33 cellular contexts compared by ENCODE assay signal in the genomic region with DNA sequence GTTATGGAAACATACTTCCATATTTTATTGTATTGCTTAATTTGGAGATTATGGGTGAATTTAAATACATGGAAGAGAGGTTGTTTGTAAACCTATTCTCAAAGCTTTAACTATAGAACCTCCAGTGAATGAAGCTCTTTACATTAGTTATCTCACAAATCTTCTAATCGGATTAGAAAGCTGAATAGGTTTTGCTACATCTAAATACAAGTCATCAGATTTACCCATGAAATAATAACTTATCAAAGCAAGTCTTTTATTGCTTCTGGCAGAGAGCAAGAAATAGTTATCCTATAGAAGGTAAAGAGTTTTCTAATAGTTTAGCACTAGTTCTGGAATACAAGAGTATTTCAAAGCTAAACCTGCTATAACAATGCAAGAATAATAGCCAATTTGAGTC.
"Had no signal": no experiment of that assay in that cellular context is flagged by ENCODE, and none has a peak within 500 bp of the region (broad histone marks: within the 10 kb centered on the region; RNA-seq: fewer than 3 reads in every experiment).

No MANE protein-coding gene starts in this region.

- H3K4me3 ChIP-seq: ascending aorta, cardiac muscle cell had no signal

- H3K9me3 ChIP-seq: ascending aorta had no signal

- H3K27me3 ChIP-seq: ascending aorta, cardiac muscle cell had no signal

- DNase-seq: activated CD4-positive, alpha-beta memory T cell treated with anti-CD3 and anti-CD28 coated beads, Interleukin-2, amount 10 ng/mL, durations not matched to agents 7 days and 5 days; activated CD4-positive, alpha-beta T cell treated with anti-CD3 and anti-CD28 coated beads for 1 hour; activated CD4-positive, alpha-beta T cell treated with anti-CD3 and anti-CD28 coated beads for 36 hours; activated CD4-positive, alpha-beta T cell treated with anti-CD3 and anti-CD28 coated beads for 48 hours; activated CD4-positive, alpha-beta T cell treated with anti-CD3 and anti-CD28 coated beads, Interleukin-2, amount 10 ng/mL, durations not matched to agents 7 days and 5 days; activated CD4-positive, alpha-beta T cell treated with anti-CD3 and anti-CD28 coated beads, Interleukin-2, amount 50 U/mL, for 48 hours; activated CD4-positive, CD25-positive, alpha-beta regulatory T cell; activated CD8-positive, alpha-beta memory T cell treated with anti-CD3 and anti-CD28 coated beads, Interleukin-2, amount 50 U/mL, for 4 hours; activated effector memory CD4-positive, alpha-beta T cell treated with Interleukin-2 at 50 U/mL for 16 hours; activated gamma-delta T cell; activated naive CD4-positive, alpha-beta T cell treated with anti-CD3 and anti-CD28 coated beads, Interleukin-2, amount 10 ng/mL, durations not matched to agents 7 days and 5 days; activated naive CD4-positive, alpha-beta T cell treated with Interleukin-2 at 50 U/mL for 16 hours; activated naive CD8-positive, alpha-beta T cell treated with anti-CD3 and anti-CD28 coated beads, Interleukin-2, amount 10 ng/mL, durations not matched to agents 7 days and 5 days; activated naive CD8-positive, alpha-beta T cell treated with anti-CD3 and anti-CD28 coated beads, Interleukin-2, amount 50 U/mL, for 24 hours; activated T-cell treated with anti-CD3 and anti-CD28 coated beads for 4 hours; activated T-cell treated with anti-CD3 and anti-CD28 coated beads, Interleukin-2, amount 50 U/mL, for 1 hour; activated T-cell treated with anti-CD3 and anti-CD28 coated beads, Interleukin-2, amount 50 U/mL, for 4 hours; amygdala; anterior cingulate cortex; central memory CD4-positive, alpha-beta T cell; T-cell; T-helper 2 cell; T-helper 9 cell; WERI-Rb-1 had no signal

- H3K4me3 Mint-ChIP-seq: activated CD4-positive, alpha-beta memory T cell treated with anti-CD3 and anti-CD28 coated beads, Interleukin-2, amount 10 ng/mL, durations not matched to agents 7 days and 5 days; activated CD4-positive, alpha-beta T cell treated with anti-CD3 and anti-CD28 coated beads for 36 hours; activated CD4-positive, alpha-beta T cell treated with anti-CD3 and anti-CD28 coated beads, Interleukin-2, amount 10 ng/mL, durations not matched to agents 7 days and 5 days; activated naive CD4-positive, alpha-beta T cell treated with anti-CD3 and anti-CD28 coated beads, Interleukin-2, amount 10 ng/mL, durations not matched to agents 7 days and 5 days; activated naive CD4-positive, alpha-beta T cell treated with anti-CD3 and anti-CD28 coated beads, Interleukin-2, amount 50 U/mL, for 24 hours; activated naive CD8-positive, alpha-beta T cell; activated naive CD8-positive, alpha-beta T cell treated with anti-CD3 and anti-CD28 coated beads, Interleukin-2, amount 10 ng/mL, durations not matched to agents 7 days and 5 days; activated naive CD8-positive, alpha-beta T cell treated with anti-CD3 and anti-CD28 coated beads, Interleukin-2, amount 50 U/mL, for 24 hours; activated T-cell treated with anti-CD3 and anti-CD28 coated beads, Interleukin-2, amount 50 U/mL, for 4 hours; brain; T-cell; T-helper 2 cell treated with Interferon-gamma antibody and Interleukin-4, amounts not matched to agents 5 μg/mL and 100 μg/mL, for 36 hours; WTC11 had no signal

- ATAC-seq: activated CD4-positive, alpha-beta T cell treated with anti-CD3 and anti-CD28 coated beads for 36 hours; activated CD4-positive, CD25-positive, alpha-beta regulatory T cell treated with anti-CD3 and anti-CD28 coated beads, Interleukin-2, amount 50 U/mL, for 24 hours; activated naive CD8-positive, alpha-beta T cell treated with anti-CD3 and anti-CD28 coated beads, Interleukin-2, amount 50 U/mL, for 24 hours; activated T-cell treated with anti-CD3 and anti-CD28 coated beads, Interleukin-2, amount 50 U/mL, for 4 hours; T-cell; WTC11 had no signal

- H3K9me3 Mint-ChIP-seq: activated CD4-positive, alpha-beta memory T cell treated with anti-CD3 and anti-CD28 coated beads, Interleukin-2, amount 10 ng/mL, durations not matched to agents 7 days and 5 days; activated CD4-positive, alpha-beta T cell treated with anti-CD3 and anti-CD28 coated beads, Interleukin-2, amount 10 ng/mL, durations not matched to agents 7 days and 5 days; activated naive CD4-positive, alpha-beta T cell treated with anti-CD3 and anti-CD28 coated beads, Interleukin-2, amount 10 ng/mL, durations not matched to agents 7 days and 5 days; activated naive CD4-positive, alpha-beta T cell treated with anti-CD3 and anti-CD28 coated beads, Interleukin-2, amount 50 U/mL, for 24 hours; activated naive CD8-positive, alpha-beta T cell treated with anti-CD3 and anti-CD28 coated beads, Interleukin-2, amount 10 ng/mL, durations not matched to agents 7 days and 5 days; activated naive CD8-positive, alpha-beta T cell treated with anti-CD3 and anti-CD28 coated beads, Interleukin-2, amount 50 U/mL, for 24 hours; activated T-cell treated with anti-CD3 and anti-CD28 coated beads, Interleukin-2, amount 50 U/mL, for 4 hours; activated T-helper 2 cell treated with anti-CD3 and anti-CD28 coated beads, Interferon-gamma antibody, Interleukin-2, Interleukin-4, amounts not matched to agents 10 μg/mL and 5 μg/mL and 100 μg/mL, durations not matched to agents 14 hours and 24 hours and 36 hours; brain; T-cell; T-helper 2 cell treated with Interferon-gamma antibody and Interleukin-4, amounts not matched to agents 5 μg/mL and 100 μg/mL, for 36 hours; WTC11 had no signal

- H3K27ac Mint-ChIP-seq: activated CD4-positive, alpha-beta memory T cell treated with anti-CD3 and anti-CD28 coated beads, Interleukin-2, amount 10 ng/mL, durations not matched to agents 7 days and 5 days; activated CD4-positive, alpha-beta T cell treated with anti-CD3 and anti-CD28 coated beads for 36 hours; activated CD4-positive, alpha-beta T cell treated with anti-CD3 and anti-CD28 coated beads, Interleukin-2, amount 10 ng/mL, durations not matched to agents 7 days and 5 days; activated naive CD4-positive, alpha-beta T cell treated with anti-CD3 and anti-CD28 coated beads, Interleukin-2, amount 10 ng/mL, durations not matched to agents 7 days and 5 days; activated naive CD8-positive, alpha-beta T cell; activated naive CD8-positive, alpha-beta T cell treated with anti-CD3 and anti-CD28 coated beads, Interleukin-2, amount 10 ng/mL, durations not matched to agents 7 days and 5 days; activated naive CD8-positive, alpha-beta T cell treated with anti-CD3 and anti-CD28 coated beads, Interleukin-2, amount 50 U/mL, for 24 hours; activated T-helper 2 cell treated with anti-CD3 and anti-CD28 coated beads, Interferon-gamma antibody, Interleukin-2, Interleukin-4, amounts not matched to agents 10 μg/mL and 5 μg/mL and 100 μg/mL, durations not matched to agents 14 hours and 24 hours and 36 hours; brain; T-helper 2 cell treated with Interferon-gamma antibody and Interleukin-4, amounts not matched to agents 5 μg/mL and 100 μg/mL, for 36 hours; WTC11 had no signal

- H3K4me1 Mint-ChIP-seq: activated naive CD4-positive, alpha-beta T cell treated with anti-CD3 and anti-CD28 coated beads, Interleukin-2, amount 10 ng/mL, durations not matched to agents 7 days and 5 days; brain; WTC11 had no signal

- H3K27ac ChIP-seq: ascending aorta, cardiac muscle cell, WERI-Rb-1 had no signal

- H3K27me3 Mint-ChIP-seq: activated CD4-positive, alpha-beta memory T cell treated with anti-CD3 and anti-CD28 coated beads, Interleukin-2, amount 10 ng/mL, durations not matched to agents 7 days and 5 days; activated CD4-positive, alpha-beta T cell treated with anti-CD3 and anti-CD28 coated beads for 36 hours; activated CD4-positive, alpha-beta T cell treated with anti-CD3 and anti-CD28 coated beads, Interleukin-2, amount 10 ng/mL, durations not matched to agents 7 days and 5 days; activated naive CD4-positive, alpha-beta T cell treated with anti-CD3 and anti-CD28 coated beads, Interleukin-2, amount 10 ng/mL, durations not matched to agents 7 days and 5 days; activated naive CD4-positive, alpha-beta T cell treated with anti-CD3 and anti-CD28 coated beads, Interleukin-2, amount 50 U/mL, for 24 hours; activated naive CD8-positive, alpha-beta T cell; activated naive CD8-positive, alpha-beta T cell treated with anti-CD3 and anti-CD28 coated beads, Interleukin-2, amount 10 ng/mL, durations not matched to agents 7 days and 5 days; activated naive CD8-positive, alpha-beta T cell treated with anti-CD3 and anti-CD28 coated beads, Interleukin-2, amount 50 U/mL, for 24 hours; brain; T-cell had no signal
